Comparison of ENCODE assay signal across 8 cellular contexts in the genomic region with DNA sequence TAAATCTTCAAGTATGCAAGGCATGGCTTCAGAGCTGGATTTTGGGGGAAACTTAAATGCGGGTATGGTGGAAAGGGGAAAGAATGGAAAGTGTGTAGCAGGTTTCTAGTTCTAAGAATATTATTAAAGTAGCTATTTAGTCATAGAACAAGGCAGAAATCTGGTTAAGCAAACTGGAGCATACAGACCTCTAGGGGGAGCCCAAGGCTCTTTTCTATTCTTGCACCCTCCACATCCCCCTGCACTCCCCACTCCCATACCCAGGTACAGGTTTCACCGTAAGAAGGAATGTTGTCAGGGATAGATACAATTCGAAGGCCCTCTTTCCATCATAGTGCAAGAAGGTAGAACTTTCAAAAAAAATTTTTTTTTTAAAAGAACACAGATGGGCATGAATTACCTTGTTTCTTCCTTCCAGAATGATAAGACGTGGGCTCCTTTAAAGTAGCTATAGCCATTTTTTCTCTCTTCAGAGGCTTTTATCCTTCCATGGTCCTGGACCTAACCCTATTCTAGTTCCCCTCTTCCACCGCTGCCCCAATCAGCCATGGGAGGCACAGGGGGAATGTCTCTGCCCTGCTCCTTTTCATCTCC. TPM values are rescaled to one million over a fixed set of nuclear protein-coding genes. Genes with fewer than 3 reads are reported as not detected.
DNase-seq lines count a peak whose midpoint lies in the region; ATAC-seq and TF ChIP-seq lines count a peak whose summit lies in the region.

No MANE protein-coding gene starts in this region.

- ATAC-seq in GM18868 (IDR thresholded peaks at IDR 0.05; ENCODE audit: unreplicated experiment), result peak; percentile 86
- peak; percentile 80 for ATAC-seq in HG03159 (IDR thresholded peaks at IDR 0.05; ENCODE audit: unreplicated experiment)

- H3K4me3 ChIP-seq in cardiac fibroblast (replicated peaks in 1 of 2; ENCODE audit: low read depth in 2 of 2, low read length in 2 of 2), result no peak overlapping the region

- peak; percentile 8 for DNase-seq in COLO668 (lab: John Stamatoyannopoulos, UW; ENCODE audit: unreplicated experiment)
- DNase-seq in NCI-H460 (ENCODE audit: extremely low read depth, low read depth), result peak; percentile 17
- DNase-seq in cardiac fibroblast (ENCODE audit: low read depth in 2 of 2), result peak; percentile 35 to 63
- peak; percentile 11 for DNase-seq in mucosa of gallbladder (ENCODE audit: low spot score)
- DNase-seq in effector CD8-positive, alpha-beta T cell (lab: John Stamatoyannopoulos, UW), result no peak
- DNase-seq in activated CD8-positive, alpha-beta memory T cell treated with anti-CD3 and anti-CD28 coated beads for 24 hours, result no peak

- TF ChIP-seq CTCF in cardiac fibroblast (IDR thresholded peaks at IDR 0.05; ENCODE audit: low read depth, low read length), result peak; percentile 70

RNA-seq across cellular contexts. Expression of a gene that starts 41.5 kb away (rescaled TPM):
- total RNA-seq in NCI-H460 (2014; rRNA removed; shearing (Covaris generic)), result 94.0 and 98.1 TPM in 2 replicates
- 60.5 and 85.3 TPM in 2 replicates for polyA plus RNA-seq in NCI-H460 (2014; cell fraction: nucleus; rRNA removed)
- 43.3 TPM for total RNA-seq in mucosa of gallbladder

Comparison
In these comparisons a context has a peak if more than half of its experiments do, and no peak if none do; other contexts are left out.
1. DNase-seq: peak in COLO668 (single experiment), NCI-H460 (single experiment), cardiac fibroblast (2 of 2) and mucosa of gallbladder (single experiment); none in effector CD8-positive, alpha-beta T cell (single experiment) and activated CD8-positive, alpha-beta memory T cell treated with anti-CD3 and anti-CD28 coated beads for 24 hours (single experiment).